ENCODE assay signal across 27 cellular contexts in genomic region chr13:92622905-92623304, GRCh38.
"Had no signal": no experiment of that assay in that cellular context is flagged by ENCODE, and none has a peak within 500 bp of the region (broad histone marks: within the 10 kb centered on the region; RNA-seq: fewer than 3 reads in every experiment).

No MANE protein-coding gene starts in this region.

- FAIRE-seq: colon, endometrium, endothelial cell of umbilical vein, frontal cortex had no signal

- H3K27ac ChIP-seq: colonic mucosa, coronary artery, dorsolateral prefrontal cortex, epithelial cell of prostate, esophagus muscularis mucosa, esophagus squamous epithelium, foreskin keratinocyte, gastrocnemius medialis, gastroesophageal sphincter, heart left ventricle, heart right ventricle had no signal

- H3K4me3 ChIP-seq: colonic mucosa, coronary artery, dorsolateral prefrontal cortex, esophagus muscularis mucosa, esophagus squamous epithelium, gastrocnemius medialis, gastroesophageal sphincter, heart left ventricle, heart right ventricle had no signal

- H3K9me3 ChIP-seq: colonic mucosa, esophagus muscularis mucosa, esophagus squamous epithelium, gastrocnemius medialis, gastroesophageal sphincter, heart left ventricle had no signal

- DNase-seq: colonic mucosa; cortex of kidney; dermis blood vessel endothelial cell; dorsolateral prefrontal cortex; effector CD4-positive, alpha-beta T cell; effector CD8-positive, alpha-beta T cell; effector memory CD4-positive, alpha-beta T cell; effector memory CD8-positive, alpha-beta T cell; endodermal cell; erythroblast; esophagus squamous epithelium; foreskin fibroblast; foreskin keratinocyte; foreskin melanocyte; gastrocnemius medialis; glutamatergic neuron; head of caudate nucleus; heart left ventricle; heart right ventricle had no signal

- H3K4me1 ChIP-seq: colonic mucosa, esophagus muscularis mucosa, esophagus squamous epithelium, foreskin keratinocyte, gastrocnemius medialis, gastroesophageal sphincter, heart left ventricle, heart right ventricle had no signal

- H3K27me3 ChIP-seq: colonic mucosa, dorsolateral prefrontal cortex, esophagus muscularis mucosa, esophagus squamous epithelium, foreskin keratinocyte, gastrocnemius medialis, gastroesophageal sphincter, heart left ventricle, heart right ventricle had no signal

- H3K36me3 ChIP-seq: colonic mucosa, esophagus muscularis mucosa, esophagus squamous epithelium, gastrocnemius medialis, gastroesophageal sphincter, heart left ventricle, heart right ventricle had no signal
